9 cellular contexts compared by ENCODE assay signal in genomic region chr9:104872959-104873850, GRCh38. TPM values are rescaled to one million over a fixed set of nuclear protein-coding genes. Genes with fewer than 3 reads are reported as not detected.
DNase-seq lines count a peak whose midpoint lies in the region; ATAC-seq, FAIRE-seq and TF ChIP-seq lines count a peak whose summit lies in the region.
"Had no signal": no experiment of that assay in that cellular context is flagged by ENCODE, and none has a peak within 500 bp of the region (broad histone marks: within the 10 kb centered on the region; RNA-seq: fewer than 3 reads in every experiment).

No MANE protein-coding gene starts in this region.

- TF ChIP-seq CTCF in ascending aorta (IDR thresholded peaks at IDR 0.05), result no peak

- no peak overlapping the region for H3K4me3 ChIP-seq in ascending aorta

- peaks cover 0 to 3% of the 10 kb centered on the region in 2 donors for H3K36me3 ChIP-seq in ascending aorta

- ATAC-seq in HG02870 (IDR thresholded peaks at IDR 0.05; ENCODE audit: unreplicated experiment), result no peak

- peak; percentile 77 for DNase-seq in HTR-8/SVneo (ENCODE audit: insufficient read length, low spot score)
- DNase-seq in ascending aorta (ENCODE audit: low spot score in 2 of 2), result peak; percentile 24 to 76
- DNase-seq in iris pigment epithelial cell (ENCODE audit: low read depth), result peak; percentile 98
- peak; percentile 76 for DNase-seq in stromal cell of bone marrow (ENCODE audit: low read depth)
- no peak for DNase-seq in OCI-M1 (lab: John Stamatoyannopoulos, UW)
- DNase-seq in COLO668 (lab: John Stamatoyannopoulos, UW; ENCODE audit: unreplicated experiment), result no peak
- no peak for DNase-seq in activated CD4-positive, CD25-positive, alpha-beta regulatory T cell treated with anti-CD3 and anti-CD28 coated beads, Interleukin-2, amount 50 U/mL, for 72 hours
- DNase-seq: activated naive CD8-positive, alpha-beta T cell treated with anti-CD3 and anti-CD28 coated beads, Interleukin-2, amount 10 ng/mL, durations not matched to agents 7 days and 5 days had no signal

- intact Hi-C loops in ascending aorta (cut with DNase I), result no loop called here

- no peaks in the 10 kb centered on the region for H3K27me3 ChIP-seq in ascending aorta

- H3K9me3 ChIP-seq in ascending aorta, result no peaks in the 10 kb centered on the region

- no peak for FAIRE-seq in HTR-8/SVneo (lab: Jason Lieb, UNC)

- peak overlapping the region; percentile 14 to 25 for H3K27ac ChIP-seq in ascending aorta

- H3K4me1 ChIP-seq in ascending aorta, result peaks cover 0 to 17% of the 10 kb centered on the region in 2 donors

RNA-seq across cellular contexts. Expression of gene ABCA1, which starts 54.8 kb away (rescaled TPM):
- 14.0 TPM for total RNA-seq in ascending aorta

Comparison
In these comparisons a context has a peak if more than half of its experiments do, and no peak if none do; other contexts are left out.
1. DNase-seq: peak in HTR-8/SVneo (single experiment), ascending aorta (2 of 2), iris pigment epithelial cell (single experiment) and stromal cell of bone marrow (single experiment); none in OCI-M1 (single experiment), COLO668 (single experiment) and activated CD4-positive, CD25-positive, alpha-beta regulatory T cell treated with anti-CD3 and anti-CD28 coated beads, Interleukin-2, amount 50 U/mL, for 72 hours (single experiment).